Comparison of ENCODE assay signal across 20 cellular contexts in genomic region chr7:30309302-30309701, GRCh38. TPM values are rescaled to one million over a fixed set of nuclear protein-coding genes. Genes with fewer than 3 reads are reported as not detected.
A peak's percentile ranks its signal among the peaks of the same experiment; 100 is the strongest.
DNase-seq lines count a peak whose midpoint lies in the region; ATAC-seq, FAIRE-seq and TF ChIP-seq lines count a peak whose summit lies in the region.
"Had no signal": no experiment of that assay in that cellular context is flagged by ENCODE, and none has a peak within 500 bp of the region (broad histone marks: within the 10 kb centered on the region; RNA-seq: fewer than 3 reads in every experiment).

No MANE protein-coding gene starts in this region.

- peaks cover 4% of the 10 kb centered on the region for H3K36me3 Mint-ChIP-seq in activated naive CD8-positive, alpha-beta T cell treated with anti-CD3 and anti-CD28 coated beads, Interleukin-2, amount 50 U/mL, for 24 hours (ENCODE audit: low read depth)
- H3K36me3 Mint-ChIP-seq in activated naive CD8-positive, alpha-beta T cell treated with anti-CD3 and anti-CD28 coated beads for 36 hours: peaks cover 3% of the 10 kb centered on the region
- H3K36me3 Mint-ChIP-seq in stimulated activated memory B cell treated with anti-CD40 and anti-IgM and Interleukin-4, amounts not matched to agents 10 μg/mL and 1 μg/mL and 100 μg/mL, for 72 hours: no peaks in the 10 kb centered on the region
- no peaks in the 10 kb centered on the region for H3K36me3 Mint-ChIP-seq in nephron progenitor cell (ENCODE audit: low read depth)

- H3K27ac Mint-ChIP-seq in activated naive CD8-positive, alpha-beta T cell treated with anti-CD3 and anti-CD28 coated beads, Interleukin-2, amount 50 U/mL, for 24 hours: peak overlapping the region; percentile 13
- no peak overlapping the region for H3K27ac Mint-ChIP-seq in activated naive CD8-positive, alpha-beta T cell treated with anti-CD3 and anti-CD28 coated beads for 36 hours
- H3K27ac Mint-ChIP-seq in stimulated activated memory B cell treated with anti-CD40 and anti-IgM and Interleukin-4, amounts not matched to agents 10 μg/mL and 1 μg/mL and 100 μg/mL, for 72 hours: peak overlapping the region; percentile 36
- no peak overlapping the region for H3K27ac Mint-ChIP-seq in nephron progenitor cell

- DNase-seq in activated naive CD8-positive, alpha-beta T cell treated with anti-CD3 and anti-CD28 coated beads, Interleukin-2, amount 50 U/mL, for 24 hours: no peak
- no peak for DNase-seq in activated naive CD8-positive, alpha-beta T cell treated with anti-CD3 and anti-CD28 coated beads for 36 hours
- peak; percentile 20 for DNase-seq in NCI-H69 (lab: John Stamatoyannopoulos, UW)
- no peak for DNase-seq in GM12878 (ENCODE audit: low read depth, low spot score)
- DNase-seq in EL: no peak
- DNase-seq in activated CD4-positive, alpha-beta T cell treated with anti-CD3 and anti-CD28 coated beads for 4 hours: no peak
- DNase-seq in nephron progenitor cell: no peak
- DNase-seq: Caco-2, HCEC 1CT, NCI-H1417 treated with DMSO at 0.1 percent for 48 hours, NCI-H1930, NCI-H510A, NCI-H82, Peyer's patch, Right ventricle myocardium superior had no signal

- no peak for FAIRE-seq in GM12878 (lab: Jason Lieb, UNC)
- FAIRE-seq: A204.1 had no signal

- TF ChIP-seq POLR2A in GM12878 (IDR thresholded peaks at IDR 0.05; ENCODE audit: low read depth, low read length): no peak

- H3K9ac ChIP-seq in GM12878 (ENCODE audit: control insufficient read depth, insufficient read depth, low read length): no peak overlapping the region

- no TSS peak for BruUV-seq in GM12878 (replicated peaks; lab: Mats Ljungman, UMichigan)

- 57% methylated on average over 1 of the region's 1 CpG for WGBS in GM12878 (ENCODE audit: insufficient coverage, insufficient replicate concordance, low lambda C conversion rate, missing lambda C conversion rate)

- no peaks in the 10 kb centered on the region for H3K9me3 Mint-ChIP-seq in activated naive CD8-positive, alpha-beta T cell treated with anti-CD3 and anti-CD28 coated beads, Interleukin-2, amount 50 U/mL, for 24 hours
- peaks cover 3% of the 10 kb centered on the region for H3K9me3 Mint-ChIP-seq in activated naive CD8-positive, alpha-beta T cell treated with anti-CD3 and anti-CD28 coated beads for 36 hours
- no peaks in the 10 kb centered on the region for H3K9me3 Mint-ChIP-seq in stimulated activated memory B cell treated with anti-CD40 and anti-IgM and Interleukin-4, amounts not matched to agents 10 μg/mL and 1 μg/mL and 100 μg/mL, for 72 hours
- no peaks in the 10 kb centered on the region for H3K9me3 Mint-ChIP-seq in nephron progenitor cell

- in situ Hi-C loops in GM12878 (cut with MboI): no loop called here

- RAD21 ChIA-PET in GM12878 (lab: Charles Lee; ENCODE audit: unreplicated experiment): interaction anchor here (1.5 to 1.6 kb wide), 2 partner anchors 13 to 33 kb away, joined by 4 to 5 read pairs; no protein-coding TSS in a partner anchor

- peaks cover 55% of the 10 kb centered on the region for H3K79me2 ChIP-seq in GM12878 (ENCODE audit: control insufficient read depth, insufficient read depth, low read length)

- peaks cover 35% of the 10 kb centered on the region for H3K4me1 ChIP-seq in GM12878 (ENCODE audit: control insufficient read depth, insufficient read depth, low read length)

- H3K4me2 ChIP-seq in GM12878 (ENCODE audit: control insufficient read depth, insufficient read depth): peak overlapping the region; percentile 72; the same call in 1 of the 2 replicates

- no peaks in the 10 kb centered on the region for H4K20me1 ChIP-seq in GM12878 (ENCODE audit: control insufficient read depth, insufficient read depth)

- intact Hi-C loops in GM12878 (cut with micrococcal nuclease; ENCODE audit: unreplicated experiment): no loop called here

- TF ChIP-seq CTCF in GM12878 (IDR thresholded peaks at IDR 0.05 in 2 of 3, conservative IDR thresholded peaks at IDR 0.05 in 1 of 3; ENCODE audit: control insufficient read depth in 2 of 3, extremely low read depth in 1 of 3, insufficient read depth in 1 of 3, low read depth in 3 of 3, low read length in 3 of 3) (no peak), nephron progenitor cell (IDR thresholded peaks at IDR 0.05) (no peak)

- H3K27me3 Mint-ChIP-seq in activated naive CD8-positive, alpha-beta T cell treated with anti-CD3 and anti-CD28 coated beads, Interleukin-2, amount 50 U/mL, for 24 hours: no peaks in the 10 kb centered on the region
- no peaks in the 10 kb centered on the region for H3K27me3 Mint-ChIP-seq in activated naive CD8-positive, alpha-beta T cell treated with anti-CD3 and anti-CD28 coated beads for 36 hours
- H3K27me3 Mint-ChIP-seq in stimulated activated memory B cell treated with anti-CD40 and anti-IgM and Interleukin-4, amounts not matched to agents 10 μg/mL and 1 μg/mL and 100 μg/mL, for 72 hours: no peaks in the 10 kb centered on the region
- no peaks in the 10 kb centered on the region for H3K27me3 Mint-ChIP-seq in nephron progenitor cell (ENCODE audit: low read depth, poor library complexity)
- H3K27me3 Mint-ChIP-seq: IgD-negative memory B cell had no signal

- H2AFZ ChIP-seq in GM12878 (ENCODE audit: control insufficient read depth, low read depth, low read length): no peak overlapping the region

- H3K9me3 ChIP-seq in GM12878 (replicated peaks; ENCODE audit: control insufficient read depth, insufficient read depth, low read length): no peaks in the 10 kb centered on the region; the same call in 1 of the 3 replicates
- H3K9me3 ChIP-seq: Caco-2, Peyer's patch had no signal

- H3K36me3 ChIP-seq in GM12878 (ENCODE audit: control insufficient read depth in 2 of 2, insufficient read depth in 2 of 2, low read length in 1 of 2): no peaks in the 10 kb centered on the region
- H3K36me3 ChIP-seq: Peyer's patch had no signal

- TF ChIP-seq RAD21 in GM12878 (IDR thresholded peaks at IDR 0.05; ENCODE audit: insufficient read depth, low read depth, low read length): no peak

- H3K4me3 ChIP-seq in GM12878: no peak overlapping the region
- H3K4me3 ChIP-seq: Peyer's patch had no signal

- POLR2A ChIA-PET in GM12878 (lab: Charles Lee): interaction anchor here (1.4 kb wide), 1 partner anchor 12 kb away, joined by 3 read pairs; no protein-coding TSS in a partner anchor

- no peak overlapping the region for H3K27ac ChIP-seq in GM12878 (ENCODE audit: control insufficient read depth, insufficient read depth)
- H3K27ac ChIP-seq: C4-2B, Peyer's patch had no signal

- peaks cover 62% of the 10 kb centered on the region for H3K4me1 Mint-ChIP-seq in activated naive CD8-positive, alpha-beta T cell treated with anti-CD3 and anti-CD28 coated beads, Interleukin-2, amount 50 U/mL, for 24 hours
- peaks cover 40% of the 10 kb centered on the region for H3K4me1 Mint-ChIP-seq in activated naive CD8-positive, alpha-beta T cell treated with anti-CD3 and anti-CD28 coated beads for 36 hours
- H3K4me1 Mint-ChIP-seq in stimulated activated memory B cell treated with anti-CD40 and anti-IgM and Interleukin-4, amounts not matched to agents 10 μg/mL and 1 μg/mL and 100 μg/mL, for 72 hours: peaks cover 62% of the 10 kb centered on the region
- peaks cover 7% of the 10 kb centered on the region for H3K4me1 Mint-ChIP-seq in nephron progenitor cell

- TF ChIP-seq EP300 in GM12878 (IDR thresholded peaks at IDR 0.05; ENCODE audit: borderline replicate concordance in 1 of 2, control insufficient read depth in 1 of 2, low read depth in 2 of 2, low read length in 2 of 2): no peak

- SMC1A ChIA-PET in GM12878 (lab: Charles Lee; ENCODE audit: uncharacterized antibody, unreplicated experiment): interaction anchor here (0.6 to 4.6 kb wide), 7 partner anchors 8 to 384 kb away, joined by 3 to 30 read pairs (median 4); no protein-coding TSS in a partner anchor

- H3K4me3 Mint-ChIP-seq in activated naive CD8-positive, alpha-beta T cell treated with anti-CD3 and anti-CD28 coated beads, Interleukin-2, amount 50 U/mL, for 24 hours: no peak overlapping the region
- no peak overlapping the region for H3K4me3 Mint-ChIP-seq in activated naive CD8-positive, alpha-beta T cell treated with anti-CD3 and anti-CD28 coated beads for 36 hours
- peak overlapping the region; percentile 20 for H3K4me3 Mint-ChIP-seq in stimulated activated memory B cell treated with anti-CD40 and anti-IgM and Interleukin-4, amounts not matched to agents 10 μg/mL and 1 μg/mL and 100 μg/mL, for 72 hours
- H3K4me3 Mint-ChIP-seq in nephron progenitor cell: no peak overlapping the region

- CTCF ChIA-PET in GM12878 (lab: Yijun Ruan, JAX): interaction anchor here (1.2 to 3.4 kb wide), 3 partner anchors 8 to 16 kb away, joined by 3 to 12 read pairs (median 4); no protein-coding TSS in a partner anchor

- no peaks in the 10 kb centered on the region for H3K27me3 ChIP-seq in GM12878 (replicated peaks in 1 of 2; ENCODE audit: control insufficient read depth in 2 of 2, insufficient read depth in 2 of 2, low read length in 1 of 2)
- H3K27me3 ChIP-seq: Peyer's patch had no signal

- no peak for ATAC-seq in activated naive CD8-positive, alpha-beta T cell treated with anti-CD3 and anti-CD28 coated beads, Interleukin-2, amount 50 U/mL, for 24 hours
- peak; percentile 58 for ATAC-seq in GM12878
- ATAC-seq in stimulated activated memory B cell treated with anti-CD40 and anti-IgM and Interleukin-4, amounts not matched to agents 10 μg/mL and 1 μg/mL and 100 μg/mL, for 72 hours: no peak
- ATAC-seq: SK-N-SH treated with all-trans-retinoic acid at 6 μM for 48 hours had no signal

TF ChIP-seq in GM12878, 131 proteins besides CTCF, POLR2A, EP300 and RAD21 (continues in another document):
- TF ChIP-seq EED (IDR thresholded peaks at IDR 0.05; ENCODE audit: low read depth) (no peak), MEF2B (IDR thresholded peaks at IDR 0.05; ENCODE audit: partially characterized antibody, poor library complexity, severe bottlenecking) (no peak), FOXM1 (IDR thresholded peaks at IDR 0.05; ENCODE audit: low read depth, low read length) (no peak)

RNA-seq across cellular contexts. Expression of gene ZNRF2, which starts 24.9 kb away (rescaled TPM):
- total RNA-seq in activated naive CD8-positive, alpha-beta T cell treated with anti-CD3 and anti-CD28 coated beads for 36 hours: 1 to 10 TPM; 6.9 TPM
- total RNA-seq in GM12878 (2013; cell fraction: nucleolus; rRNA removed): 35.6 and 39.6 TPM in 2 replicates
- total RNA-seq in GM12878 (2014; rRNA removed): 20.1 and 20.4 TPM in 2 replicates
- total RNA-seq in GM12878 (2014; rRNA removed; fragmentation: Illumina TruSeq; extraction: Trizol): 10.2 and 11.8 TPM in 2 replicates
- total RNA-seq in GM12878 (2021): 16.1 and 16.8 TPM in 2 replicates
- 2.0 TPM for polyA plus RNA-seq in GM12878 (2011; ENCODE audit: low read depth)
- 9.3 and 15.3 TPM in 2 replicates for polyA plus RNA-seq in GM12878 (2011; rRNA removed)
- polyA plus RNA-seq in GM12878 (2011; cell fraction: cytosol; rRNA removed): 3.2 and 3.8 TPM in 2 replicates
- polyA plus RNA-seq in GM12878 (2011; cell fraction: nucleus; rRNA removed): 4.7 and 4.9 TPM in 2 replicates
- polyA plus RNA-seq in GM12878 (2012): 5.0 and 5.9 TPM in 2 replicates
- polyA plus RNA-seq in GM12878 (2014; fragmentation: Illumina TruSeq; extraction: Trizol): 10.5 and 12.9 TPM in 2 replicates
- 1 to 10 TPM; 3.1 to 4.0 TPM for polyA plus RNA-seq in GM12878 (2014; fragmentation: Nextera tagmentation; extraction: Ambion mirVana)
- 9.6 and 9.7 TPM in 2 replicates for polyA plus RNA-seq in GM12878 (2014; rRNA removed)
- 1 to 10 TPM; 1.2 to 1.6 TPM for polyA plus RNA-seq in GM12878 (2016; fragmentation: Nextera tagmentation; extraction: Ambion mirVana)
- 5.7 and 8.9 TPM in 2 replicates for polyA minus RNA-seq in GM12878 (2011; rRNA and poly(A)+ RNA removed)
- polyA minus RNA-seq in GM12878 (2011; cell fraction: cytosol; rRNA and poly(A)+ RNA removed): 4.8 and 4.9 TPM in 2 replicates
- 19.3 and 41.0 TPM in 2 replicates for polyA minus RNA-seq in GM12878 (2011; cell fraction: nucleus; rRNA and poly(A)+ RNA removed)

Comparison
In these comparisons a context has a peak if more than half of its experiments do, and no peak if none do; other contexts are left out.
1. H3K27ac Mint-ChIP-seq: peak in activated naive CD8-positive, alpha-beta T cell treated with anti-CD3 and anti-CD28 coated beads, Interleukin-2, amount 50 U/mL, for 24 hours (single experiment) and stimulated activated memory B cell treated with anti-CD40 and anti-IgM and Interleukin-4, amounts not matched to agents 10 μg/mL and 1 μg/mL and 100 μg/mL, for 72 hours (single experiment); none in activated naive CD8-positive, alpha-beta T cell treated with anti-CD3 and anti-CD28 coated beads for 36 hours (single experiment) and nephron progenitor cell (single experiment).